In genomic region chr9:117705386-117705785, GRCh38 we compare ENCODE assay signal across 12 cellular contexts. TPM values are rescaled to one million over a fixed set of nuclear protein-coding genes. Genes with fewer than 3 reads are reported as not detected.
A peak's percentile ranks its signal among the peaks of the same experiment; 100 is the strongest.
DNase-seq lines count a peak whose midpoint lies in the region; ATAC-seq and TF ChIP-seq lines count a peak whose summit lies in the region.
"Had no signal": no experiment of that assay in that cellular context is flagged by ENCODE, and none has a peak within 500 bp of the region (broad histone marks: within the 10 kb centered on the region; RNA-seq: fewer than 3 reads in every experiment).

No MANE protein-coding gene starts in this region.

- H3K4me2 ChIP-seq in neural progenitor cell = no peak overlapping the region

- H3K4me1 Mint-ChIP-seq in neural progenitor cell = peaks cover 19% of the 10 kb centered on the region

- no peaks in the 10 kb centered on the region for H3K79me2 ChIP-seq in neural progenitor cell (ENCODE audit: low read depth)

- H3K27me3 Mint-ChIP-seq in neural progenitor cell (ENCODE audit: insufficient read depth, low read depth) = no peaks in the 10 kb centered on the region

- TF ChIP-seq POLR2A in heart left ventricle (IDR thresholded peaks at IDR 0.05) = no peak

- H3K4me1 ChIP-seq in heart left ventricle (peaks cover 0 to 58% (median 13%) of the 10 kb centered on the region in 12 donors), neural progenitor cell (peaks cover 14% of the 10 kb centered on the region), upper lobe of right lung (peaks cover 6% of the 10 kb centered on the region)

- 40 to 59% (median 53%) methylated on average over 2 of the region's 2 CpGs for WGBS in heart left ventricle, 4 donors

- intact Hi-C loops in heart left ventricle (cut with DNase I) (loop anchor here in 1 of 10 donors (10.0 kb wide), 1 partner anchor 61 kb away; no protein-coding TSS in a partner anchor), left ventricle myocardium superior (cut with micrococcal nuclease) (no loop called here), upper lobe of right lung (cut with DNase I) (no loop called here)

- no peaks in the 10 kb centered on the region for H3K36me3 Mint-ChIP-seq in neural progenitor cell

- H3K4me3 Mint-ChIP-seq in neural progenitor cell = no peak overlapping the region

- no peaks in the 10 kb centered on the region for H3K9me3 ChIP-seq in heart left ventricle
- no peaks in the 10 kb centered on the region for H3K9me3 ChIP-seq in neural progenitor cell (ENCODE audit: low read depth)
- H3K9me3 ChIP-seq in upper lobe of right lung = no peaks in the 10 kb centered on the region

- no peak overlapping the region for H3K9ac ChIP-seq in neural progenitor cell

- no peaks in the 10 kb centered on the region for H3K27me3 ChIP-seq in heart left ventricle
- no peaks in the 10 kb centered on the region for H3K27me3 ChIP-seq in neural progenitor cell
- no peaks in the 10 kb centered on the region for H3K27me3 ChIP-seq in upper lobe of right lung

- H3K27ac ChIP-seq in heart left ventricle (peak overlapping the region in 11 of 12 donors; percentile 75 to 95 (median 87)), neural progenitor cell (no peak overlapping the region), upper lobe of right lung (peak overlapping the region; percentile 76)

- ATAC-seq in heart left ventricle (no peak), left ventricle myocardium superior (no peak), upper lobe of right lung (no peak), HG02981 (IDR thresholded peaks at IDR 0.05; ENCODE audit: unreplicated experiment) (no peak)

- no peaks in the 10 kb centered on the region for H3F3A ChIP-seq in neural progenitor cell (ENCODE audit: low read depth)

- H4K20me1 ChIP-seq in neural progenitor cell (ENCODE audit: low read depth) = no peaks in the 10 kb centered on the region

- peak overlapping the region; percentile 55 for H3K27ac Mint-ChIP-seq in neural progenitor cell

- no peak overlapping the region for H2AFZ ChIP-seq in neural progenitor cell (replicated peaks)

- no peaks in the 10 kb centered on the region for H3K9me3 Mint-ChIP-seq in neural progenitor cell

- DNase-seq in heart left ventricle = no peak
- DNase-seq in left ventricle myocardium superior = no peak
- peak; percentile 35 for DNase-seq in dermis blood vessel endothelial cell
- DNase-seq in neural progenitor cell (ENCODE audit: low spot score) = no peak
- no peak for DNase-seq in upper lobe of right lung
- DNase-seq in globus pallidus (ENCODE audit: low spot score) = no peak
- DNase-seq in ecto neural progenitor cell (ENCODE audit: low spot score) = no peak
- DNase-seq: DND-41; effector memory CD4-positive, alpha-beta T cell; KBM-7; RPMI8226 had no signal

- H3K36me3 ChIP-seq in heart left ventricle (peaks cover 0 to 26% (median 24%) of the 10 kb centered on the region in 9 donors), neural progenitor cell (no peaks in the 10 kb centered on the region), upper lobe of right lung (peaks cover 5% of the 10 kb centered on the region)

- H3K4me3 ChIP-seq in heart left ventricle (peak overlapping the region; percentile 11 to 72 (median 59)), neural progenitor cell (no peak overlapping the region), upper lobe of right lung (peak overlapping the region; percentile 55)

- TF ChIP-seq CTCF in heart left ventricle (IDR thresholded peaks at IDR 0.05) (no peak), neural progenitor cell (IDR thresholded peaks at IDR 0.05) (no peak), upper lobe of right lung (IDR thresholded peaks at IDR 0.05) (no peak)

RNA-seq across cellular contexts. Expression of gene TLR4, which starts 1.2 kb away (rescaled TPM):
- 10 to 100 TPM in 6 of 9 donors, 1 to 10 TPM in 3; 8.5 to 37.4 (median 11.0) TPM for total RNA-seq in heart left ventricle
- polyA plus RNA-seq in heart left ventricle = 1 to 10 TPM; 2.0 to 3.2 TPM
- total RNA-seq in left ventricle myocardium superior = 14.4 TPM
- total RNA-seq in dermis blood vessel endothelial cell = 117 and 184 TPM in 2 replicates
- 0.22 and 0.24 TPM in 2 replicates for total RNA-seq in neural progenitor cell (ENCODE audit: low replicate concordance)
- total RNA-seq in upper lobe of right lung = 45.9 TPM
